In the genomic region with DNA sequence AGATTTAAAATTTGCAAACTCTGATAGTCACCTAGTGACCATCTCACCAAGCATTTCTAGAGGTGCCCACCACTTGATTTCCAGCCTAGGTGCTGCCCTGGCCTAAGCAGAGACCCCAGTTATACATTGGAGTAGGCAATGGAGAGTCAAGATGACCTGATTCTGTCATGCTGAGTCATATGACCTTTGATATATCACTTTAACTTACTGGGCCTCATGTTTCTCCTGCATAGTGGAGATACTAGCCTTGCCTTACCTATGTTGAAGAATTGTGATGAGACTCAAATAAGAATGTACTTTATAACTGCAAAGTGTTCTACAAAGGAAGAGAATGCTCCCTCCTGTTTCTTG, we compare ENCODE assay signal across 23 cellular contexts.
"Had no signal": no experiment of that assay in that cellular context is flagged by ENCODE, and none has a peak within 500 bp of the region (broad histone marks: within the 10 kb centered on the region; RNA-seq: fewer than 3 reads in every experiment).

No MANE protein-coding gene starts in this region.

- H3K4me3 ChIP-seq: breast epithelium, colonic mucosa, dorsolateral prefrontal cortex, esophagus squamous epithelium, gastroesophageal sphincter, stomach, suprapubic skin, tibial nerve, uterus had no signal

- H3K27ac Mint-ChIP-seq: activated CD4-positive, alpha-beta T cell treated with anti-CD3 and anti-CD28 coated beads, Interleukin-2, amount 10 ng/mL, durations not matched to agents 7 days and 5 days; activated CD8-positive, alpha-beta T cell treated with anti-CD3 and anti-CD28 coated beads for 36 hours; activated naive CD4-positive, alpha-beta T cell treated with anti-CD3 and anti-CD28 coated beads, Interleukin-2, amount 50 U/mL, for 72 hours; endodermal cell; nephron; T-helper 17 cell had no signal

- H3K9me3 Mint-ChIP-seq: nephron had no signal

- H3K4me3 Mint-ChIP-seq: activated CD4-positive, alpha-beta T cell treated with anti-CD3 and anti-CD28 coated beads, Interleukin-2, amount 10 ng/mL, durations not matched to agents 7 days and 5 days; activated CD8-positive, alpha-beta T cell treated with anti-CD3 and anti-CD28 coated beads for 36 hours; endodermal cell; nephron; T-helper 17 cell had no signal

- DNase-seq: activated CD4-positive, alpha-beta T cell treated with anti-CD3 and anti-CD28 coated beads, Interleukin-2, amount 10 ng/mL, durations not matched to agents 7 days and 5 days; activated T-cell treated with anti-CD3 and anti-CD28 coated beads, Interleukin-2, amount 50 U/mL, for 1 hour; amniotic stem cell; colonic mucosa; dorsolateral prefrontal cortex; endodermal cell; esophagus squamous epithelium; head of caudate nucleus; hypothalamus; left ventricle myocardium superior; nucleus accumbens; right cardiac atrium; stomach; T-helper 17 cell; uterus had no signal

- H3K9me3 ChIP-seq: breast epithelium, colonic mucosa, esophagus squamous epithelium, stomach, suprapubic skin, tibial nerve, uterus had no signal

- ATAC-seq: activated CD8-positive, alpha-beta T cell treated with anti-CD3 and anti-CD28 coated beads for 36 hours; activated naive CD4-positive, alpha-beta T cell treated with anti-CD3 and anti-CD28 coated beads, Interleukin-2, amount 50 U/mL, for 72 hours; gastroesophageal sphincter; left ventricle myocardium superior; right cardiac atrium; T-helper 17 cell had no signal

- H3K36me3 ChIP-seq: breast epithelium, colonic mucosa, esophagus squamous epithelium, gastroesophageal sphincter, stomach, suprapubic skin, tibial nerve, uterus had no signal

- H3K27me3 Mint-ChIP-seq: T-helper 17 cell had no signal

- H3K4me1 ChIP-seq: breast epithelium, colonic mucosa, parathyroid adenoma, uterus had no signal

- H3K27ac ChIP-seq: breast epithelium, colonic mucosa, dorsolateral prefrontal cortex, esophagus squamous epithelium, gastroesophageal sphincter, parathyroid adenoma, stomach, suprapubic skin, tibial nerve, uterus had no signal

- H3K27me3 ChIP-seq: breast epithelium, colonic mucosa, stomach, suprapubic skin, tibial nerve, uterus had no signal
